In genomic region chr2:54814367-54815155, GRCh38 we compare ENCODE assay signal across 17 cellular contexts.
DNase-seq lines count a peak whose midpoint lies in the region; ATAC-seq and TF ChIP-seq lines count a peak whose summit lies in the region.
"Had no signal": no experiment of that assay in that cellular context is flagged by ENCODE, and none has a peak within 500 bp of the region (broad histone marks: within the 10 kb centered on the region; RNA-seq: fewer than 3 reads in every experiment).

No MANE protein-coding gene starts in this region.

- TF ChIP-seq CTCF in GM13977 (IDR thresholded peaks at IDR 0.05; ENCODE audit: extremely low read depth, insufficient read depth, missing control alignments) = no peak

- DNase-seq in CMK (ENCODE audit: low read depth) (peak; percentile 8), NCI-H146 (lab: John Stamatoyannopoulos, UW) (peak; percentile 45), amniotic epithelial cell (ENCODE audit: low read depth) (peak; percentile 1), left colon (no peak), NCI-H2171 treated with DMSO at 0.1 percent for 48 hours (lab: John Stamatoyannopoulos, UW) (no peak), amygdala (lab: John Stamatoyannopoulos, UW) (no peak), GM13977 (ENCODE audit: low spot score) (no peak)
- DNase-seq: activated CD4-positive, alpha-beta memory T cell treated with anti-CD3 and anti-CD28 coated beads, Interleukin-2, amount 10 ng/mL, durations not matched to agents 7 days and 5 days; adrenal gland; CD4-positive, alpha-beta memory T cell; DMS53; naive thymus-derived CD8-positive, alpha-beta T cell; NCI-H2107; NCI-H774; sigmoid colon; SJCRH30 had no signal

- intact Hi-C loops in left colon (cut with DNase I, micrococcal nuclease) = no loop called here

- in situ Hi-C loops in GM13977 (cut with MboI; ENCODE audit: low pct_unique_long_range_greater_than_20kb, low sequenced_read_pairs, unreplicated experiment) = no loop called here

- ATAC-seq in left colon (peak; percentile 96), HG03097 (IDR thresholded peaks at IDR 0.05; ENCODE audit: low FRiP score, unreplicated experiment) (no peak)
- ATAC-seq: naive thymus-derived CD8-positive, alpha-beta T cell had no signal

Comparison
In these comparisons a context has a peak if more than half of its experiments do, and no peak if none do; other contexts are left out.
1. DNase-seq: peak in CMK (single experiment), NCI-H146 (single experiment) and amniotic epithelial cell (single experiment); none in left colon (0 of 2), NCI-H2171 treated with DMSO at 0.1 percent for 48 hours (single experiment), amygdala (0 of 56) and GM13977 (single experiment).